1 cellular context compared by ENCODE assay signal in genomic region chr1:233293556-233294446, GRCh38.
TF ChIP-seq lines count a peak whose summit lies in the region.

No MANE protein-coding gene starts in this region.

TF ChIP-seq in H1, 55 proteins besides CTCF, POLR2A, EP300 and RAD21:
- no peak for TF ChIP-seq RXRA (IDR thresholded peaks at IDR 0.05; ENCODE audit: insufficient read depth, low read depth, low read length)
- TF ChIP-seq NANOG (IDR thresholded peaks at IDR 0.05; ENCODE audit: insufficient read depth, low read depth, low read length, poor library complexity, severe bottlenecking): no peak
- no peak for TF ChIP-seq PHF8 (conservative IDR thresholded peaks at IDR 0.05; ENCODE audit: low read depth, low read length)
- no peak for TF ChIP-seq TAF1 (IDR thresholded peaks at IDR 0.05; ENCODE audit: low read depth, low read length)
- TF ChIP-seq EGR1 (IDR thresholded peaks at IDR 0.05; ENCODE audit: borderline replicate concordance, low read depth, low read length): no peak
- TF ChIP-seq NRF1 (IDR thresholded peaks at IDR 0.05; ENCODE audit: low read depth, low read length): no peak
- TF ChIP-seq KDM5A (IDR thresholded peaks at IDR 0.05; ENCODE audit: low read length): no peak
- no peak for TF ChIP-seq KDM1A (IDR thresholded peaks at IDR 0.05; ENCODE audit: borderline replicate concordance, low read length)
- no peak for TF ChIP-seq POU5F1 (IDR thresholded peaks at IDR 0.05; ENCODE audit: low read depth, low read length)
- no peak for TF ChIP-seq ATF3 (IDR thresholded peaks at IDR 0.05; ENCODE audit: insufficient read depth, low read depth, low read length)
- no peak for TF ChIP-seq BRCA1 (IDR thresholded peaks at IDR 0.05; ENCODE audit: low read depth, low read length)
- no peak for TF ChIP-seq GABPA (IDR thresholded peaks at IDR 0.05; ENCODE audit: borderline replicate concordance, insufficient read depth, low read length)
- TF ChIP-seq RNF2 (IDR thresholded peaks at IDR 0.05; ENCODE audit: borderline replicate concordance, low read depth, low read length, missing control alignments, poor library complexity, severe bottlenecking): no peak
- no peak for TF ChIP-seq YY1 (IDR thresholded peaks at IDR 0.05; ENCODE audit: low read depth, low read length)
